Comparison of ENCODE assay signal across 8 cellular contexts in the genomic region with DNA sequence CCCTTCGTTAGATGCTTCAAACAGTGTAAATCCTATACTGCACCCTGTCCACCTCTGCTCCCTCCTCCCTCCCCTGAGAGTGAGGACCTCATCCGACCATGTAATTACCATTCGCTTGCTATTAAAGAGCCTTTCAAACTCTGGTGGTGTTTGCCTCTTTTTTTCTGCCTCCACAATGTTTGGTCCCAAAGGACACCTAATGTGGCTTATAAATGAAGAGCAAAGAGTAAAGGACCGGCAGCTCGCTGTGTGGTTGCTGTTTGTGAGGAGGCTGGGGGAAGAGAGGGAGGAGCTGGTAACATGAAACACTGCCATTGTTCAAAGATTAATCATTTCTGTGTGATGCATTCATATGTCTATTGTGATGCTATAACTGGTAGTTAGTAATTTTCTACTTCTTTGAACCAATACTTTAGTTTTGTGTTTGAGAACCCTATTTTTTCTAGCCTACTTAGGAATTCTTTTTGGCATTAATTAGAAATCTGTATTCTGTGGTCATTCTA. TPM values are rescaled to one million over a fixed set of nuclear protein-coding genes. Genes with fewer than 3 reads are reported as not detected.
DNase-seq lines count a peak whose midpoint lies in the region; ATAC-seq and TF ChIP-seq lines count a peak whose summit lies in the region.

No MANE protein-coding gene starts in this region.

- no peaks in the 10 kb centered on the region for H3K36me3 Mint-ChIP-seq in neural crest cell (ENCODE audit: low read depth)

- peak; percentile 30 for ATAC-seq in GM21737 (IDR thresholded peaks at IDR 0.05; ENCODE audit: unreplicated experiment)
- ATAC-seq in HG03097 (IDR thresholded peaks at IDR 0.05; ENCODE audit: low FRiP score, unreplicated experiment), result no peak

- TF ChIP-seq CTCF in cardiac fibroblast (IDR thresholded peaks at IDR 0.05; ENCODE audit: low read depth, low read length), result no peak
- TF ChIP-seq CTCF in neural crest cell (conservative IDR thresholded peaks at IDR 0.05), result no peak
- no peak for TF ChIP-seq CTCF in GM20000 (IDR thresholded peaks at IDR 0.05; ENCODE audit: extremely low read depth, missing control alignments)

- no peak overlapping the region for H3K4me3 ChIP-seq in cardiac fibroblast (replicated peaks in 1 of 2; ENCODE audit: low read depth in 2 of 2, low read length in 2 of 2)

- H3K27ac Mint-ChIP-seq in neural crest cell (ENCODE audit: unreplicated experiment), result no peak overlapping the region

- peaks cover 32% of the 10 kb centered on the region for H3K4me1 Mint-ChIP-seq in neural crest cell

- peaks cover 7% of the 10 kb centered on the region for H3K27me3 Mint-ChIP-seq in neural crest cell (ENCODE audit: low read depth)

- DNase-seq in Ammon's horn (ENCODE audit: low spot score) (peak; percentile 77), NCI-H2171 (lab: John Stamatoyannopoulos, UW) (peak; percentile 43), cardiac fibroblast (ENCODE audit: low read depth in 2 of 2) (peak; percentile 60 to 79), neural crest cell (ENCODE audit: low read depth, low spot score) (no peak), GM20000 (ENCODE audit: low spot score) (no peak)
- DNase-seq in effector CD4-positive, alpha-beta T cell, result no peak

- peak overlapping the region; percentile 41 for H3K4me3 Mint-ChIP-seq in neural crest cell

- no peaks in the 10 kb centered on the region for H3K9me3 Mint-ChIP-seq in neural crest cell

RNA-seq across cellular contexts. Expression of a gene that starts 27.9 kb away (rescaled TPM):
- 6.6 and 6.8 TPM in 2 replicates for total RNA-seq in neural crest cell

Comparison
In these comparisons a context has a peak if more than half of its experiments do, and no peak if none do; other contexts are left out.
1. DNase-seq: peak in Ammon's horn (single experiment), NCI-H2171 (single experiment) and cardiac fibroblast (2 of 2); none in neural crest cell (single experiment), GM20000 (single experiment) and effector CD4-positive, alpha-beta T cell (single experiment).